17 cellular contexts compared by ENCODE assay signal in genomic region chr2:207086136-207086535, GRCh38.
"Had no signal": no experiment of that assay in that cellular context is flagged by ENCODE, and none has a peak within 500 bp of the region (broad histone marks: within the 10 kb centered on the region; RNA-seq: fewer than 3 reads in every experiment).

No MANE protein-coding gene starts in this region.

- H3K36me3 ChIP-seq: colonic mucosa, prostate gland had no signal

- DNase-seq: activated CD4-positive, alpha-beta T cell treated with anti-CD3 and anti-CD28 coated beads, Interleukin-2, amount 50 U/mL, for 4 hours; activated T-cell treated with anti-CD3 and anti-CD28 coated beads, Interleukin-2, amount 50 U/mL, for 1 hour; brain microvascular endothelial cell; colonic mucosa; effector CD4-positive, alpha-beta T cell; hippocampal formation; kidney glomerular epithelial cell; mucosa of descending colon; naive thymus-derived CD8-positive, alpha-beta T cell; stimulated activated CD4-positive, alpha-beta T cell treated with anti-CD3 and anti-CD28 coated beads, Interleukin-12 subunit alpha, Interleukin-12 subunit beta, amount 100 ng/mL, for 4 hours; stimulated activated naive CD4-positive, alpha-beta T cell treated with Interleukin-2 at 50 U/mL for 16 hours; upper lobe of right lung had no signal

- H3K4me3 ChIP-seq: colonic mucosa, lung, mucosa of descending colon, prostate gland, suprapubic skin, upper lobe of right lung had no signal

- H3K4me3 Mint-ChIP-seq: naive thymus-derived CD8-positive, alpha-beta T cell; T-helper 2 cell treated with Interferon-gamma antibody and Interleukin-4, amounts not matched to agents 5 μg/mL and 100 μg/mL, for 36 hours had no signal

- H3K27ac Mint-ChIP-seq: activated naive CD4-positive, alpha-beta T cell treated with anti-CD3 and anti-CD28 coated beads, Interleukin-2, amount 50 U/mL, for 72 hours; T-helper 2 cell treated with Interferon-gamma antibody and Interleukin-4, amounts not matched to agents 5 μg/mL and 100 μg/mL, for 36 hours had no signal

- H3K9me3 Mint-ChIP-seq: activated naive CD4-positive, alpha-beta T cell treated with anti-CD3 and anti-CD28 coated beads, Interleukin-2, amount 50 U/mL, for 72 hours; naive thymus-derived CD8-positive, alpha-beta T cell; T-helper 2 cell treated with Interferon-gamma antibody and Interleukin-4, amounts not matched to agents 5 μg/mL and 100 μg/mL, for 36 hours had no signal

- H3K27me3 ChIP-seq: brain microvascular endothelial cell, colonic mucosa, suprapubic skin, upper lobe of right lung had no signal

- H3K27ac ChIP-seq: brain microvascular endothelial cell, colonic mucosa, prostate gland, suprapubic skin, upper lobe of right lung had no signal

- H3K27me3 Mint-ChIP-seq: naive thymus-derived CD8-positive, alpha-beta T cell had no signal

- H3K9me3 ChIP-seq: colonic mucosa, mucosa of descending colon, prostate gland, suprapubic skin, upper lobe of right lung had no signal

- H3K4me1 ChIP-seq: colonic mucosa, prostate gland, suprapubic skin had no signal
